In the genomic region with DNA sequence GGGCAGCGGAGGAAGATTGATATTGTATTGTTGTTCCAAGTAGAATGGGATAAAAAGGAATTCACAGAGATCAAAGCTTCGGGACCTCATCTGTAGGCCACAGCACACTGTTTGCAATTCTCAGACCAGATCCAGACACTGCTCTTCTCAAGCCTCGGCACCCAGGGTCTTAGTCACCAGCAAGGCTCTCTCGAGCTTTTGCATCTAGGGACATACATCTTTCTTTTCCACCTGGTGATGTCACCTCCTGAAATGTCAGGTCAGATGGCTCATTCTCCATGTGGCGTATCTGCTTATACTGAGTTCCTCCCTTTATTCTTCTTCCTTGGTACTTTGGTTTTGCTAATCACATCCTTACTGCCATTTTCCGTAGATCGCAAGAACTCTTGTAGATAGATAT, we compare ENCODE assay signal across 14 cellular contexts. TPM values are rescaled to one million over a fixed set of nuclear protein-coding genes. Genes with fewer than 3 reads are reported as not detected.
A peak's percentile ranks its signal among the peaks of the same experiment; 100 is the strongest.
DNase-seq lines count a peak whose midpoint lies in the region; ATAC-seq and TF ChIP-seq lines count a peak whose summit lies in the region.
"Had no signal": no experiment of that assay in that cellular context is flagged by ENCODE, and none has a peak within 500 bp of the region (broad histone marks: within the 10 kb centered on the region; RNA-seq: fewer than 3 reads in every experiment).

No MANE protein-coding gene starts in this region.

- H3K4me3 Mint-ChIP-seq in activated CD8-positive, alpha-beta memory T cell treated with anti-CD3 and anti-CD28 coated beads, Interleukin-2, amount 10 ng/mL, durations not matched to agents 7 days and 5 days, result no peak overlapping the region
- H3K4me3 Mint-ChIP-seq in stimulated activated naive CD8-positive, alpha-beta T cell treated with anti-CD3 and anti-CD28 coated beads, Interleukin-15, amount 100 ng/mL, for 72 hours, result no peak overlapping the region
- H3K4me3 Mint-ChIP-seq in endodermal cell, result no peak overlapping the region
- H3K4me3 Mint-ChIP-seq: B cell; CD4-positive, alpha-beta T cell had no signal

- CTCF ChIA-PET in activated CD8-positive, alpha-beta memory T cell treated with anti-CD3 and anti-CD28 coated beads, Interleukin-2, amount 10 ng/mL, durations not matched to agents 7 days and 5 days (lab: Charles Lee), result no interaction called here

- WGBS in endodermal cell (ENCODE audit: insufficient coverage in 1 of 2, insufficient read length in 1 of 2), 2 experiments, result 92 to 95% methylated on average over 7 of the region's 7 CpGs

- DNase-seq in activated CD8-positive, alpha-beta memory T cell treated with anti-CD3 and anti-CD28 coated beads for 24 hours, result peak; percentile 28
- DNase-seq in activated CD8-positive, alpha-beta memory T cell treated with anti-CD3 and anti-CD28 coated beads, Interleukin-2, amount 10 ng/mL, durations not matched to agents 7 days and 5 days, result no peak
- DNase-seq in stimulated activated naive CD8-positive, alpha-beta T cell treated with anti-CD3 and anti-CD28 coated beads, Interleukin-15, Interleukin-2, amounts not matched to agents 100 U/mL and 50 U/mL, for 24 hours, result no peak
- no peak for DNase-seq in stimulated activated naive CD8-positive, alpha-beta T cell treated with anti-CD3 and anti-CD28 coated beads, Interleukin-15, amount 100 ng/mL, for 72 hours
- DNase-seq in endodermal cell (peak; percentile 38), mucosa of gallbladder (ENCODE audit: low spot score) (peak; percentile 3), C1 segment of cervical spinal cord (lab: John Stamatoyannopoulos, UW) (no peak)
- no peak for DNase-seq in effector memory CD4-positive, alpha-beta T cell
- DNase-seq: Caco-2; CD4-positive, alpha-beta T cell; GM23248 had no signal

- H3K4me1 ChIP-seq in endodermal cell (ENCODE audit: control insufficient read depth, insufficient read depth, low read length), result no peaks in the 10 kb centered on the region
- H3K4me1 ChIP-seq in effector memory CD4-positive, alpha-beta T cell (ENCODE audit: control insufficient read depth, insufficient read depth, low read length, poor library complexity, severe bottlenecking), result no peaks in the 10 kb centered on the region
- H3K4me1 ChIP-seq: Caco-2, HAP-1 had no signal

- no peak overlapping the region for H3K4me3 ChIP-seq in endodermal cell (ENCODE audit: low read length)
- no peak overlapping the region for H3K4me3 ChIP-seq in effector memory CD4-positive, alpha-beta T cell (ENCODE audit: insufficient read depth, low read depth, low read length, poor library complexity, severe bottlenecking)
- H3K4me3 ChIP-seq: GM23248, HAP-1 had no signal

- H3K36me3 ChIP-seq in endodermal cell (ENCODE audit: control insufficient read depth, insufficient read depth, low read length), result no peaks in the 10 kb centered on the region
- H3K36me3 ChIP-seq in effector memory CD4-positive, alpha-beta T cell (ENCODE audit: control insufficient read depth, insufficient read depth, low read length), result no peaks in the 10 kb centered on the region
- H3K36me3 ChIP-seq: BLaER1 treated with 17β-estradiol and CSF1 and Interleukin-3, amounts not matched to agents 10 nM and 100 nM; HAP-1 had no signal

- no peak overlapping the region for H3K27ac ChIP-seq in endodermal cell (ENCODE audit: low read depth, low read length)
- H3K27ac ChIP-seq in effector memory CD4-positive, alpha-beta T cell (ENCODE audit: insufficient read depth, low read length, poor library complexity, severe bottlenecking), result no peak overlapping the region
- H3K27ac ChIP-seq: BLaER1 treated with 17β-estradiol and CSF1 and Interleukin-3, amounts not matched to agents 10 nM and 100 nM; GM23248 had no signal

- H3K9me3 ChIP-seq in endodermal cell (ENCODE audit: control insufficient read depth, low read length), result peaks cover 2% of the 10 kb centered on the region
- H3K9me3 ChIP-seq in effector memory CD4-positive, alpha-beta T cell (ENCODE audit: control insufficient read depth, low read length), result no peaks in the 10 kb centered on the region
- H3K9me3 ChIP-seq: Caco-2, HAP-1 had no signal

- H3K9ac ChIP-seq in endodermal cell (ENCODE audit: extremely low read depth, low read length, poor library complexity, severe bottlenecking), result no peak overlapping the region
- H3K9ac ChIP-seq: BLaER1 treated with 17β-estradiol and CSF1 and Interleukin-3, amounts not matched to agents 10 nM and 100 nM; GM23248 had no signal

- H3K27me3 Mint-ChIP-seq in activated CD8-positive, alpha-beta memory T cell treated with anti-CD3 and anti-CD28 coated beads, Interleukin-2, amount 10 ng/mL, durations not matched to agents 7 days and 5 days, result no peaks in the 10 kb centered on the region
- peaks cover 10% of the 10 kb centered on the region for H3K27me3 Mint-ChIP-seq in stimulated activated naive CD8-positive, alpha-beta T cell treated with anti-CD3 and anti-CD28 coated beads, Interleukin-15, amount 100 ng/mL, for 72 hours
- no peaks in the 10 kb centered on the region for H3K27me3 Mint-ChIP-seq in endodermal cell (ENCODE audit: insufficient read depth)

- H3K27ac Mint-ChIP-seq in activated CD8-positive, alpha-beta memory T cell treated with anti-CD3 and anti-CD28 coated beads, Interleukin-2, amount 10 ng/mL, durations not matched to agents 7 days and 5 days, result no peak overlapping the region
- no peak overlapping the region for H3K27ac Mint-ChIP-seq in stimulated activated naive CD8-positive, alpha-beta T cell treated with anti-CD3 and anti-CD28 coated beads, Interleukin-15, amount 100 ng/mL, for 72 hours
- H3K27ac Mint-ChIP-seq in endodermal cell, result no peak overlapping the region
- H3K27ac Mint-ChIP-seq: B cell; CD4-positive, alpha-beta T cell had no signal

- no peak for ATAC-seq in activated CD8-positive, alpha-beta memory T cell treated with anti-CD3 and anti-CD28 coated beads, Interleukin-2, amount 10 ng/mL, durations not matched to agents 7 days and 5 days
- peak; percentile 55 for ATAC-seq in stimulated activated naive CD8-positive, alpha-beta T cell treated with anti-CD3 and anti-CD28 coated beads, Interleukin-15, Interleukin-2, amounts not matched to agents 100 U/mL and 50 U/mL, for 24 hours
- ATAC-seq in stimulated activated naive CD8-positive, alpha-beta T cell treated with anti-CD3 and anti-CD28 coated beads, Interleukin-15, amount 100 ng/mL, for 72 hours, result no peak

- H3K9me3 Mint-ChIP-seq in activated CD8-positive, alpha-beta memory T cell treated with anti-CD3 and anti-CD28 coated beads, Interleukin-2, amount 10 ng/mL, durations not matched to agents 7 days and 5 days (ENCODE audit: low read depth), result peaks cover 11% of the 10 kb centered on the region
- peaks cover 6 to 9% of the 10 kb centered on the region in 2 donors for H3K9me3 Mint-ChIP-seq in stimulated activated naive CD8-positive, alpha-beta T cell treated with anti-CD3 and anti-CD28 coated beads, Interleukin-15, amount 100 ng/mL, for 72 hours
- peaks cover 1% of the 10 kb centered on the region for H3K9me3 Mint-ChIP-seq in endodermal cell
- H3K9me3 Mint-ChIP-seq: CD4-positive, alpha-beta T cell had no signal

- H3K36me3 Mint-ChIP-seq in activated CD8-positive, alpha-beta memory T cell treated with anti-CD3 and anti-CD28 coated beads, Interleukin-2, amount 10 ng/mL, durations not matched to agents 7 days and 5 days, result no peaks in the 10 kb centered on the region
- H3K36me3 Mint-ChIP-seq in endodermal cell (ENCODE audit: low read depth), result no peaks in the 10 kb centered on the region

- peaks cover 7% of the 10 kb centered on the region for H3K4me1 Mint-ChIP-seq in activated CD8-positive, alpha-beta memory T cell treated with anti-CD3 and anti-CD28 coated beads, Interleukin-2, amount 10 ng/mL, durations not matched to agents 7 days and 5 days
- H3K4me1 Mint-ChIP-seq in stimulated activated naive CD8-positive, alpha-beta T cell treated with anti-CD3 and anti-CD28 coated beads, Interleukin-15, amount 100 ng/mL, for 72 hours, result peaks cover 12% of the 10 kb centered on the region
- peaks cover 16% of the 10 kb centered on the region for H3K4me1 Mint-ChIP-seq in endodermal cell
- H3K4me1 Mint-ChIP-seq: B cell had no signal

- TF ChIP-seq CTCF in endodermal cell (conservative IDR thresholded peaks at IDR 0.05), result no peak

- H3K27me3 ChIP-seq in endodermal cell (ENCODE audit: control insufficient read depth, insufficient read depth, low read length, poor library complexity, severe bottlenecking), result no peaks in the 10 kb centered on the region
- no peaks in the 10 kb centered on the region for H3K27me3 ChIP-seq in effector memory CD4-positive, alpha-beta T cell (replicated peaks; ENCODE audit: control insufficient read depth, insufficient read depth, low read length, poor library complexity, severe bottlenecking)
- H3K27me3 ChIP-seq: BLaER1 treated with 17β-estradiol and CSF1 and Interleukin-3, amounts not matched to agents 10 nM and 100 nM had no signal

RNA-seq across cellular contexts. Expression of a gene that starts 42.9 kb away (rescaled TPM):
- 1 to 10 TPM in 1 of 2 experiments, under 1 TPM in 1; 0.37 to 1.6 TPM for total RNA-seq in activated CD8-positive, alpha-beta memory T cell treated with anti-CD3 and anti-CD28 coated beads, Interleukin-2, amount 10 ng/mL, durations not matched to agents 7 days and 5 days
- total RNA-seq in endodermal cell, result 10 to 100 TPM in 1 of 2 donors, 1 to 10 TPM in 1; 4.1 to 11.9 TPM
- 1.9 TPM for polyA plus RNA-seq in endodermal cell (2013, experiment 1 of 2)
- 1.2 TPM for polyA plus RNA-seq in endodermal cell (2013, experiment 2 of 2)
- total RNA-seq in mucosa of gallbladder, result 2.0 TPM
- total RNA-seq: Caco-2, GM23248 had no signal
- polyA plus RNA-seq: GM23248 had no signal

Comparison
In these comparisons a context has a peak if more than half of its experiments do, and no peak if none do; other contexts are left out.
1. DNase-seq: peak in activated CD8-positive, alpha-beta memory T cell treated with anti-CD3 and anti-CD28 coated beads for 24 hours (single experiment), endodermal cell (single experiment) and mucosa of gallbladder (single experiment); none in activated CD8-positive, alpha-beta memory T cell treated with anti-CD3 and anti-CD28 coated beads, Interleukin-2, amount 10 ng/mL, durations not matched to agents 7 days and 5 days (single experiment), stimulated activated naive CD8-positive, alpha-beta T cell treated with anti-CD3 and anti-CD28 coated beads, Interleukin-15, Interleukin-2, amounts not matched to agents 100 U/mL and 50 U/mL, for 24 hours (single experiment), stimulated activated naive CD8-positive, alpha-beta T cell treated with anti-CD3 and anti-CD28 coated beads, Interleukin-15, amount 100 ng/mL, for 72 hours (0 of 2), C1 segment of cervical spinal cord (0 of 14) and effector memory CD4-positive, alpha-beta T cell (0 of 3).